8 cellular contexts compared by ENCODE assay signal in genomic region chr7:97026705-97027426, GRCh38. TPM values are rescaled to one million over a fixed set of nuclear protein-coding genes. Genes with fewer than 3 reads are reported as not detected.
DNase-seq lines count a peak whose midpoint lies in the region; ATAC-seq and TF ChIP-seq lines count a peak whose summit lies in the region.

No MANE protein-coding gene starts in this region.

- TF ChIP-seq CTCF in mammary epithelial cell (conservative IDR thresholded peaks at IDR 0.05 in 1 of 2, IDR thresholded peaks at IDR 0.05 in 1 of 2; ENCODE audit: extremely low read depth in 1 of 2, insufficient read depth in 1 of 2, low read depth in 1 of 2, low read length in 2 of 2) (no peak), lower leg skin (IDR thresholded peaks at IDR 0.05) (no peak)

- H3K27ac ChIP-seq in CD4-positive, CD25-positive, alpha-beta regulatory T cell (ENCODE audit: insufficient read depth, low read length, poor library complexity, severe bottlenecking), result no peak overlapping the region
- H3K27ac ChIP-seq in mammary epithelial cell (ENCODE audit: insufficient read depth, low read depth, low read length) (no peak overlapping the region), muscle layer of duodenum (ENCODE audit: low read length) (no peak overlapping the region)

- no peak overlapping the region for H3K27ac Mint-ChIP-seq in CD4-positive, CD25-positive, alpha-beta regulatory T cell

- H4K20me1 ChIP-seq in mammary epithelial cell (ENCODE audit: insufficient read depth, low read length), result no peaks in the 10 kb centered on the region

- H3K9me3 Mint-ChIP-seq in CD4-positive, CD25-positive, alpha-beta regulatory T cell, result peaks cover 0 to 13% (median 0%) of the 10 kb centered on the region in 7 donors

- H3K9ac ChIP-seq in mammary epithelial cell (ENCODE audit: insufficient read depth, low read length), result no peak overlapping the region

- H3K4me2 ChIP-seq in mammary epithelial cell (ENCODE audit: insufficient read depth, low read depth, low read length), result peak overlapping the region; percentile 56

- H2AFZ ChIP-seq in mammary epithelial cell (ENCODE audit: low read depth, low read length), result no peak overlapping the region

- H3K4me1 ChIP-seq in CD4-positive, CD25-positive, alpha-beta regulatory T cell (ENCODE audit: control insufficient read depth, insufficient read depth, low read length, poor library complexity, severe bottlenecking), result peaks cover 9% of the 10 kb centered on the region
- H3K4me1 ChIP-seq in mammary epithelial cell (ENCODE audit: insufficient read depth, low read length) (peaks cover 8% of the 10 kb centered on the region), muscle layer of duodenum (ENCODE audit: control insufficient read depth in 1 of 2, insufficient read depth in 2 of 2, low read length in 2 of 2) (peaks cover 10 to 37% of the 10 kb centered on the region in 2 donors)

- H3K4me1 Mint-ChIP-seq in CD4-positive, CD25-positive, alpha-beta regulatory T cell, result peaks cover 0 to 44% (median 16%) of the 10 kb centered on the region in 4 donors

- peaks cover 38% of the 10 kb centered on the region for H3K27me3 ChIP-seq in CD4-positive, CD25-positive, alpha-beta regulatory T cell (ENCODE audit: control insufficient read depth, insufficient read depth, low read length)
- H3K27me3 ChIP-seq in mammary epithelial cell (ENCODE audit: insufficient read depth, low read length), result peaks cover 31% of the 10 kb centered on the region
- peaks cover 50% of the 10 kb centered on the region for H3K27me3 ChIP-seq in muscle layer of duodenum (ENCODE audit: low read depth, low read length)

- no peaks in the 10 kb centered on the region for H3K36me3 Mint-ChIP-seq in CD4-positive, CD25-positive, alpha-beta regulatory T cell

- peak overlapping the region; percentile 24 to 84 (median 66) for H3K4me3 Mint-ChIP-seq in CD4-positive, CD25-positive, alpha-beta regulatory T cell

- in situ Hi-C loops in mammary epithelial cell (cut with MboI; ENCODE audit: low sequenced_read_pairs in 2 of 2), result loop anchor here (25.0 kb wide), 2 partner anchors 615 to 1115 kb away; no protein-coding TSS in a partner anchor

- dilution Hi-C loops in mammary epithelial cell (cut with HindIII; ENCODE audit: low sequenced_read_pairs), result no loop called here

- H3K4me3 ChIP-seq in CD4-positive, CD25-positive, alpha-beta regulatory T cell (ENCODE audit: low read depth, low read length), result peak overlapping the region; percentile 32
- H3K4me3 ChIP-seq in mammary epithelial cell (replicated peaks in 1 of 3; ENCODE audit: insufficient read depth in 1 of 3, low read depth in 2 of 3, low read length in 3 of 3), result no peak overlapping the region
- peak overlapping the region; percentile 66 to 73 for H3K4me3 ChIP-seq in muscle layer of duodenum (ENCODE audit: low read depth in 1 of 2, low read length in 2 of 2)
- H3K4me3 ChIP-seq in lower leg skin (ENCODE audit: low read depth, poor library complexity, severe bottlenecking), result no peak overlapping the region

- H3K9me3 ChIP-seq in CD4-positive, CD25-positive, alpha-beta regulatory T cell (ENCODE audit: control insufficient read depth in 2 of 2, low read length in 2 of 2), result no peaks in the 10 kb centered on the region
- H3K9me3 ChIP-seq in mammary epithelial cell (replicated peaks; ENCODE audit: insufficient read depth, low read length), result peaks cover 3% of the 10 kb centered on the region
- H3K9me3 ChIP-seq in muscle layer of duodenum (ENCODE audit: control insufficient read depth in 1 of 2, low read length in 2 of 2), result no peaks in the 10 kb centered on the region

- H3K27me3 Mint-ChIP-seq in CD4-positive, CD25-positive, alpha-beta regulatory T cell, result peaks cover 68% of the 10 kb centered on the region

- intact Hi-C loops in mammary epithelial cell (cut with micrococcal nuclease), result loop anchor here (1.0 to 10.0 kb wide), 8 partner anchors 112 to 1111 kb away; partner anchors contain the start of gene SLC25A13
- intact Hi-C loops in lower leg skin (cut with DNase I; ENCODE audit: low total_unique reads), result loop anchor here (5.0 to 10.0 kb wide), 2 partner anchors 610 to 952 kb away; no protein-coding TSS in a partner anchor

- CTCF ChIA-PET in mammary epithelial cell (lab: Charles Lee; ENCODE audit: low non-redundant PET), result no interaction called here

- ATAC-seq in CD4-positive, CD25-positive, alpha-beta regulatory T cell (ENCODE audit: low read depth in 2 of 2), result no peak
- ATAC-seq in HG03432 (IDR thresholded peaks at IDR 0.05; ENCODE audit: unreplicated experiment), result peak; percentile 13
- no peak for ATAC-seq in HG03039 (IDR thresholded peaks at IDR 0.05; ENCODE audit: unreplicated experiment)

- no TSS peak for BruUV-seq in mammary epithelial cell (replicated peaks; lab: Mats Ljungman, UMichigan)

- no peaks in the 10 kb centered on the region for H3K79me2 ChIP-seq in mammary epithelial cell (ENCODE audit: insufficient read depth, low read length)

- WGBS in mammary epithelial cell (ENCODE audit: low coverage, missing lambda C conversion rate), result 61% methylated on average over 9 of the region's 17 CpGs
- 46 to 52% methylated on average over 17 of the region's 17 CpGs for WGBS in lower leg skin, 2 donors

- TF ChIP-seq POLR2A in lower leg skin (IDR thresholded peaks at IDR 0.05), result no peak

- no peak for DNase-seq in CD4-positive, CD25-positive, alpha-beta regulatory T cell
- DNase-seq in mammary epithelial cell (no peak), dermis blood vessel endothelial cell (no peak), OCI-M1 (lab: John Stamatoyannopoulos, UW) (no peak), lower leg skin (ENCODE audit: low spot score in 2 of 2) (no peak)

- no peaks in the 10 kb centered on the region for H3K36me3 ChIP-seq in CD4-positive, CD25-positive, alpha-beta regulatory T cell (ENCODE audit: control insufficient read depth, insufficient read depth, low read length)
- H3K36me3 ChIP-seq in mammary epithelial cell (ENCODE audit: insufficient read depth, low read length) (no peaks in the 10 kb centered on the region), muscle layer of duodenum (ENCODE audit: control insufficient read depth in 1 of 2, insufficient read depth in 2 of 2, low read length in 2 of 2) (no peaks in the 10 kb centered on the region)

RNA-seq across cellular contexts. Expression of gene DLX5, which starts 2.2 kb away (rescaled TPM):
- total RNA-seq in CD4-positive, CD25-positive, alpha-beta regulatory T cell, result not detected
- not detected for polyA plus RNA-seq in CD4-positive, CD25-positive, alpha-beta regulatory T cell
- total RNA-seq in mammary epithelial cell (under 1 TPM; 0.21 to 0.33 TPM), dermis blood vessel endothelial cell (not detected in 2 replicates), lower leg skin (10 to 100 TPM; 20.9 to 45.9 (median 35.3) TPM)
- polyA plus RNA-seq in mammary epithelial cell, result 0.07 TPM
- polyA minus RNA-seq in mammary epithelial cell, result not detected

RNA-seq across cellular contexts. Expression of gene DLX6, which starts 21.5 kb away (rescaled TPM):
- total RNA-seq in CD4-positive, CD25-positive, alpha-beta regulatory T cell, result not detected
- not detected for polyA plus RNA-seq in CD4-positive, CD25-positive, alpha-beta regulatory T cell
- not detected for total RNA-seq in mammary epithelial cell
- polyA plus RNA-seq in mammary epithelial cell, result not detected
- polyA minus RNA-seq in mammary epithelial cell, result not detected
- not detected in 2 replicates for total RNA-seq in dermis blood vessel endothelial cell
- total RNA-seq in lower leg skin, result 1 to 10 TPM in 3 of 4 donors, under 1 TPM in 1; 0.59 to 5.0 (median 1.6) TPM

Comparison
In these comparisons a context has a peak if more than half of its experiments do, and no peak if none do; other contexts are left out.
1. H3K4me3 ChIP-seq: peak in CD4-positive, CD25-positive, alpha-beta regulatory T cell (single experiment) and muscle layer of duodenum (2 of 2); none in mammary epithelial cell (0 of 3) and lower leg skin (single experiment).
2. RNA of gene DLX5, which starts 2.2 kb away (total RNA-seq): 20.9 to 45.9 TPM in lower leg skin; 0.21 to 0.33 TPM in mammary epithelial cell, not detected in CD4-positive, CD25-positive, alpha-beta regulatory T cell (single experiment) and not detected in dermis blood vessel endothelial cell; every median in the first group is over 10 times any median in the second.